In genomic region chr2:55431982-55432627, GRCh38 we compare ENCODE assay signal across 8 cellular contexts. TPM values are rescaled to one million over a fixed set of nuclear protein-coding genes. Genes with fewer than 3 reads are reported as not detected.
DNase-seq lines count a peak whose midpoint lies in the region; ATAC-seq and TF ChIP-seq lines count a peak whose summit lies in the region.

No MANE protein-coding gene starts in this region.

- no peak overlapping the region for H3K27ac ChIP-seq in VCaP
- H3K27ac ChIP-seq in heart left ventricle, result no peak overlapping the region

- CTCF ChIA-PET in activated CD4-positive, alpha-beta T cell treated with anti-CD3 and anti-CD28 coated beads, Interleukin-2, amount 10 ng/mL, durations not matched to agents 7 days and 5 days (lab: Charles Lee), result no interaction called here

- H3K27me3 Mint-ChIP-seq in natural killer cell (ENCODE audit: low read depth in 2 of 2), result peaks cover 0 to 2% of the 10 kb centered on the region in 2 donors
- peaks cover 0 to 2% of the 10 kb centered on the region in 2 donors for H3K27me3 Mint-ChIP-seq in natural killer cell treated with Interleukin-12 subunit alpha and Interleukin-12 subunit beta and Interleukin-15 and Interleukin-18, amount 100 ng/mL, for 72 hours
- peaks cover 3% of the 10 kb centered on the region for H3K27me3 Mint-ChIP-seq in activated CD4-positive, alpha-beta T cell treated with anti-CD3 and anti-CD28 coated beads, Interleukin-2, amount 10 ng/mL, durations not matched to agents 7 days and 5 days

- no peaks in the 10 kb centered on the region for H3K36me3 Mint-ChIP-seq in natural killer cell
- no peaks in the 10 kb centered on the region for H3K36me3 Mint-ChIP-seq in natural killer cell treated with Interleukin-12 subunit alpha and Interleukin-12 subunit beta and Interleukin-15 and Interleukin-18, amount 100 ng/mL, for 72 hours
- no peaks in the 10 kb centered on the region for H3K36me3 Mint-ChIP-seq in stimulated activated effector memory CD8-positive, alpha-beta T cell treated with anti-CD3 and anti-CD28 coated beads, Interleukin-12 subunit alpha, Interleukin-12 subunit beta, amount 100 ng/mL, for 72 hours
- H3K36me3 Mint-ChIP-seq in activated CD4-positive, alpha-beta T cell treated with anti-CD3 and anti-CD28 coated beads, Interleukin-2, amount 10 ng/mL, durations not matched to agents 7 days and 5 days (ENCODE audit: low read depth), result no peaks in the 10 kb centered on the region

- TF ChIP-seq CTCF in natural killer cell (IDR thresholded peaks at IDR 0.05) (peak; percentile 30), VCaP (conservative IDR thresholded peaks at IDR 0.05) (peak; percentile 84), heart left ventricle (IDR thresholded peaks at IDR 0.05) (peak in 11 of 12 donors; percentile 35 to 72 (median 61))

- no peak overlapping the region for H3K4me3 ChIP-seq in heart left ventricle

- no peak overlapping the region for H3K27ac Mint-ChIP-seq in natural killer cell
- no peak overlapping the region for H3K27ac Mint-ChIP-seq in natural killer cell treated with Interleukin-12 subunit alpha and Interleukin-12 subunit beta and Interleukin-15 and Interleukin-18, amount 100 ng/mL, for 72 hours
- H3K27ac Mint-ChIP-seq in stimulated activated effector memory CD8-positive, alpha-beta T cell treated with anti-CD3 and anti-CD28 coated beads, Interleukin-12 subunit alpha, Interleukin-12 subunit beta, amount 100 ng/mL, for 72 hours, result no peak overlapping the region
- no peak overlapping the region for H3K27ac Mint-ChIP-seq in activated CD4-positive, alpha-beta T cell treated with anti-CD3 and anti-CD28 coated beads, Interleukin-2, amount 10 ng/mL, durations not matched to agents 7 days and 5 days

- H3K4me1 Mint-ChIP-seq in natural killer cell, result no peaks in the 10 kb centered on the region
- peaks cover 0 to 6% of the 10 kb centered on the region in 2 donors for H3K4me1 Mint-ChIP-seq in natural killer cell treated with Interleukin-12 subunit alpha and Interleukin-12 subunit beta and Interleukin-15 and Interleukin-18, amount 100 ng/mL, for 72 hours (ENCODE audit: low read depth in 2 of 2)
- peaks cover 6% of the 10 kb centered on the region for H3K4me1 Mint-ChIP-seq in stimulated activated effector memory CD8-positive, alpha-beta T cell treated with anti-CD3 and anti-CD28 coated beads, Interleukin-12 subunit alpha, Interleukin-12 subunit beta, amount 100 ng/mL, for 72 hours
- peaks cover 6% of the 10 kb centered on the region for H3K4me1 Mint-ChIP-seq in activated CD4-positive, alpha-beta T cell treated with anti-CD3 and anti-CD28 coated beads, Interleukin-2, amount 10 ng/mL, durations not matched to agents 7 days and 5 days

- no peak for DNase-seq in natural killer cell
- no peak for DNase-seq in natural killer cell treated with Interleukin-12 subunit alpha and Interleukin-12 subunit beta and Interleukin-15 and Interleukin-18, amount 100 ng/mL, for 72 hours (ENCODE audit: low spot score)
- DNase-seq in heart left ventricle, result no peak
- DNase-seq in stimulated activated effector memory CD8-positive, alpha-beta T cell treated with anti-CD3 and anti-CD28 coated beads, Interleukin-12 subunit alpha, Interleukin-12 subunit beta, amount 100 ng/mL, for 72 hours (ENCODE audit: low spot score in 2 of 2), result no peak
- no peak for DNase-seq in activated CD4-positive, alpha-beta T cell treated with anti-CD3 and anti-CD28 coated beads, Interleukin-2, amount 10 ng/mL, durations not matched to agents 7 days and 5 days
- DNase-seq in activated CD4-positive, alpha-beta T cell treated with anti-CD3 and anti-CD28 coated beads for 48 hours, result no peak

- no peaks in the 10 kb centered on the region for H3K9me3 ChIP-seq in heart left ventricle

- H3K36me3 ChIP-seq in heart left ventricle, result no peaks in the 10 kb centered on the region

- intact Hi-C loops in natural killer cell (cut with micrococcal nuclease), result no loop called here
- intact Hi-C loops in heart left ventricle (cut with DNase I), result loop anchor here in 3 of 10 donors (5.0 to 10.0 kb wide), 3 partner anchors 107 to 167 kb away; partner anchors contain the start of gene MTIF2 (in 2 of the 3)

- POLR2A ChIA-PET in activated CD4-positive, alpha-beta T cell treated with anti-CD3 and anti-CD28 coated beads, Interleukin-2, amount 10 ng/mL, durations not matched to agents 7 days and 5 days (lab: Charles Lee), result no interaction called here

- peaks cover 0 to 4% (median 0%) of the 10 kb centered on the region in 12 donors for H3K4me1 ChIP-seq in heart left ventricle

- peak in 2 of 3 donors; percentile 57 to 63 for ATAC-seq in natural killer cell
- ATAC-seq in natural killer cell treated with Interleukin-12 subunit alpha and Interleukin-12 subunit beta and Interleukin-15 and Interleukin-18, amount 100 ng/mL, for 72 hours, result no peak
- ATAC-seq in HG03439 (IDR thresholded peaks at IDR 0.05; ENCODE audit: unreplicated experiment), result peak; percentile 57
- ATAC-seq in heart left ventricle, result peak in 1 of 4 donors; percentile 58
- peak; percentile 51 for ATAC-seq in stimulated activated effector memory CD8-positive, alpha-beta T cell treated with anti-CD3 and anti-CD28 coated beads, Interleukin-12 subunit alpha, Interleukin-12 subunit beta, amount 100 ng/mL, for 72 hours

- H3K9me3 Mint-ChIP-seq in natural killer cell, result no peaks in the 10 kb centered on the region
- H3K9me3 Mint-ChIP-seq in natural killer cell treated with Interleukin-12 subunit alpha and Interleukin-12 subunit beta and Interleukin-15 and Interleukin-18, amount 100 ng/mL, for 72 hours, result no peaks in the 10 kb centered on the region
- no peaks in the 10 kb centered on the region for H3K9me3 Mint-ChIP-seq in stimulated activated effector memory CD8-positive, alpha-beta T cell treated with anti-CD3 and anti-CD28 coated beads, Interleukin-12 subunit alpha, Interleukin-12 subunit beta, amount 100 ng/mL, for 72 hours
- no peaks in the 10 kb centered on the region for H3K9me3 Mint-ChIP-seq in activated CD4-positive, alpha-beta T cell treated with anti-CD3 and anti-CD28 coated beads, Interleukin-2, amount 10 ng/mL, durations not matched to agents 7 days and 5 days

- H3K4me3 Mint-ChIP-seq in natural killer cell, result no peak overlapping the region
- H3K4me3 Mint-ChIP-seq in natural killer cell treated with Interleukin-12 subunit alpha and Interleukin-12 subunit beta and Interleukin-15 and Interleukin-18, amount 100 ng/mL, for 72 hours, result no peak overlapping the region
- H3K4me3 Mint-ChIP-seq in stimulated activated effector memory CD8-positive, alpha-beta T cell treated with anti-CD3 and anti-CD28 coated beads, Interleukin-12 subunit alpha, Interleukin-12 subunit beta, amount 100 ng/mL, for 72 hours, result no peak overlapping the region
- no peak overlapping the region for H3K4me3 Mint-ChIP-seq in activated CD4-positive, alpha-beta T cell treated with anti-CD3 and anti-CD28 coated beads, Interleukin-2, amount 10 ng/mL, durations not matched to agents 7 days and 5 days

- no peaks in the 10 kb centered on the region for H3K27me3 ChIP-seq in heart left ventricle

- TF ChIP-seq POLR2A in heart left ventricle (IDR thresholded peaks at IDR 0.05), result no peak

- 49 to 54% (median 50%) methylated on average over 3 of the region's 3 CpGs for WGBS in heart left ventricle, 4 donors

RNA-seq across cellular contexts. Expression of gene CCDC88A, which starts 12.4 kb away (rescaled TPM):
- total RNA-seq in natural killer cell (10 to 100 TPM; 20.4 to 39.0 (median 26.4) TPM), heart left ventricle (10 to 100 TPM; 17.3 to 53.6 (median 24.4) TPM)
- 10 to 100 TPM; 15.1 to 49.4 TPM for total RNA-seq in natural killer cell treated with Interleukin-12 subunit alpha and Interleukin-12 subunit beta and Interleukin-15 and Interleukin-18, amount 100 ng/mL, for 72 hours
- polyA plus RNA-seq in heart left ventricle, result 10 to 100 TPM; 10.4 to 26.3 TPM
- 1 to 10 TPM; 7.8 to 9.5 TPM for total RNA-seq in activated CD4-positive, alpha-beta T cell treated with anti-CD3 and anti-CD28 coated beads, Interleukin-2, amount 10 ng/mL, durations not matched to agents 7 days and 5 days

Comparison
In these comparisons a context has a peak if more than half of its experiments do, and no peak if none do; other contexts are left out.
1. ATAC-seq: peak in natural killer cell (2 of 3), HG03439 (single experiment) and stimulated activated effector memory CD8-positive, alpha-beta T cell treated with anti-CD3 and anti-CD28 coated beads, Interleukin-12 subunit alpha, Interleukin-12 subunit beta, amount 100 ng/mL, for 72 hours (single experiment); none in natural killer cell treated with Interleukin-12 subunit alpha and Interleukin-12 subunit beta and Interleukin-15 and Interleukin-18, amount 100 ng/mL, for 72 hours (0 of 2).
2. CTCF ChIP-seq: peak in every context shown above with its lines; median percentile 84 in VCaP; 61 in heart left ventricle; 30 in natural killer cell.